ENCODE assay signal across 8 cellular contexts in the genomic region with DNA sequence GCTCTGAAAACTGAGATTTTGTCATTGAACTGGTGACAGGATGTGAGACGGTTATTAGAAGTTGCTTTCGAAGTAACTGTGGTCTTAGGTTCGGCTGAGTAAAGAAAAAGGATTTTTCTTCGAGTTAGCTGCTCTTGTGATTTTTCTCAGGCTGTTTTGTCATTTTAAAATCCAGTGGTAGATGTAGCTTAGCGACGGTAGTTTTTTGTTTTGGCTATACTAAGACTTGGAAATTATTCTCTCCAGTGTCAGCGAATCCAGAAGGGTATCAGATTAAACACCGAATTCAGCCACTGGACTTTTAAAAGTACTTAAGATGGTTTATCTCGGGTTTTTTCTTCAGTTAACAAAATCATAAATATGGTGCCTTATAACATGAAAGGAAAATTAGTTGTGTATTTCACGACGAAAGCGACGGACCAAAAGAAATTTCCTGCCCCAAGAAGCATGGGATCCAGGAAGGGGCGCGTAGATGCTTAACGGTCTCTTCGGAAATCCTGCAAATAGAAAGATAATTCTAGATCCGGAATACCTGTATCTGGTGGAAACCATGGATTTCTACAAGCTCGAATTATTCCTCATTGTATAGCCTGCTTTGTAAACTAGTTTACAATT. TPM values are rescaled to one million over a fixed set of nuclear protein-coding genes. Genes with fewer than 3 reads are reported as not detected.
A peak's percentile ranks its signal among the peaks of the same experiment; 100 is the strongest.
DNase-seq lines count a peak whose midpoint lies in the region; ATAC-seq and FAIRE-seq lines count a peak whose summit lies in the region.
"Had no signal": no experiment of that assay in that cellular context is flagged by ENCODE, and none has a peak within 500 bp of the region (broad histone marks: within the 10 kb centered on the region; RNA-seq: fewer than 3 reads in every experiment).

No MANE protein-coding gene starts in this region.

- H3K4me1 Mint-ChIP-seq in stimulated activated naive CD8-positive, alpha-beta T cell treated with anti-CD3 and anti-CD28 coated beads, Interleukin-15, amount 100 ng/mL, for 72 hours = peaks cover 45% of the 10 kb centered on the region

- H3K9me3 ChIP-seq in HUES48 (ENCODE audit: control insufficient read depth, insufficient read depth, low read length) (no peaks in the 10 kb centered on the region), iPS-18c (ENCODE audit: control insufficient read depth, insufficient read depth, low read length) (no peaks in the 10 kb centered on the region)

- no peak for ATAC-seq in activated naive CD4-positive, alpha-beta T cell treated with anti-CD3 and anti-CD28 coated beads, Interleukin-2, amount 50 U/mL, for 72 hours
- no peak for ATAC-seq in stimulated activated naive CD8-positive, alpha-beta T cell treated with anti-CD3 and anti-CD28 coated beads, Interleukin-15, amount 100 ng/mL, for 72 hours
- ATAC-seq in HG03565 (IDR thresholded peaks at IDR 0.05; ENCODE audit: unreplicated experiment) = no peak

- peak overlapping the region; percentile 95 for H3K27ac ChIP-seq in HUES48 (ENCODE audit: low read depth, low read length)

- H3K9me3 Mint-ChIP-seq in activated naive CD4-positive, alpha-beta T cell treated with anti-CD3 and anti-CD28 coated beads, Interleukin-2, amount 50 U/mL, for 72 hours = no peaks in the 10 kb centered on the region
- no peaks in the 10 kb centered on the region for H3K9me3 Mint-ChIP-seq in stimulated activated naive CD8-positive, alpha-beta T cell treated with anti-CD3 and anti-CD28 coated beads, Interleukin-15, amount 100 ng/mL, for 72 hours

- no peak for DNase-seq in activated naive CD4-positive, alpha-beta T cell treated with anti-CD3 and anti-CD28 coated beads, Interleukin-2, amount 50 U/mL, for 72 hours (ENCODE audit: low spot score in 2 of 2)
- no peak for DNase-seq in stimulated activated naive CD8-positive, alpha-beta T cell treated with anti-CD3 and anti-CD28 coated beads, Interleukin-15, amount 100 ng/mL, for 72 hours
- DNase-seq in frontal cortex (ENCODE audit: low spot score in 2 of 2) = no peak
- DNase-seq in GF-D8 (lab: John Stamatoyannopoulos, UW) = no peak

- H3K36me3 Mint-ChIP-seq in activated naive CD4-positive, alpha-beta T cell treated with anti-CD3 and anti-CD28 coated beads, Interleukin-2, amount 50 U/mL, for 72 hours = peaks cover 16 to 30% of the 10 kb centered on the region in 2 donors

- H3K36me3 ChIP-seq in HUES48 (ENCODE audit: control insufficient read depth, insufficient read depth, low read length) = peaks cover 44% of the 10 kb centered on the region

- peak overlapping the region; percentile 95; the same call in 1 of the 2 replicates for H3K9ac ChIP-seq in HUES48 (ENCODE audit: low read depth, low read length)

- H3K27me3 ChIP-seq in HUES48 (ENCODE audit: control insufficient read depth, insufficient read depth, low read length) = no peaks in the 10 kb centered on the region

- peak overlapping the region; percentile 56 to 95 for H3K27ac Mint-ChIP-seq in activated naive CD4-positive, alpha-beta T cell treated with anti-CD3 and anti-CD28 coated beads, Interleukin-2, amount 50 U/mL, for 72 hours
- H3K27ac Mint-ChIP-seq in stimulated activated naive CD8-positive, alpha-beta T cell treated with anti-CD3 and anti-CD28 coated beads, Interleukin-15, amount 100 ng/mL, for 72 hours = peak overlapping the region; percentile 82 to 88

- no peaks in the 10 kb centered on the region for H3K27me3 Mint-ChIP-seq in stimulated activated naive CD8-positive, alpha-beta T cell treated with anti-CD3 and anti-CD28 coated beads, Interleukin-15, amount 100 ng/mL, for 72 hours

- H3K4me3 ChIP-seq in HUES48 (ENCODE audit: low read depth, low read length) = peak overlapping the region; percentile 74
- peak overlapping the region; percentile 86 for H3K4me3 ChIP-seq in iPS-18c (ENCODE audit: insufficient read depth, low read depth, low read length)

- H3K4me3 Mint-ChIP-seq in stimulated activated naive CD8-positive, alpha-beta T cell treated with anti-CD3 and anti-CD28 coated beads, Interleukin-15, amount 100 ng/mL, for 72 hours = peak overlapping the region; percentile 88 to 90

- no peak for FAIRE-seq in frontal cortex (lab: Jason Lieb, UNC)
- FAIRE-seq: colon had no signal

- H3K4me1 ChIP-seq in HUES48 (ENCODE audit: control insufficient read depth, insufficient read depth, low read length) = peaks cover 16% of the 10 kb centered on the region

RNA-seq across cellular contexts. Expression of a gene that starts 1.2 kb away (rescaled TPM):
- 1 to 10 TPM; 2.6 to 3.5 TPM for total RNA-seq in activated naive CD4-positive, alpha-beta T cell treated with anti-CD3 and anti-CD28 coated beads, Interleukin-2, amount 50 U/mL, for 72 hours
- 10.2 TPM for total RNA-seq in frontal cortex

RNA-seq across cellular contexts. Expression of a gene that starts 27.2 kb away (rescaled TPM):
- total RNA-seq in activated naive CD4-positive, alpha-beta T cell treated with anti-CD3 and anti-CD28 coated beads, Interleukin-2, amount 50 U/mL, for 72 hours = 10 to 100 TPM in 1 of 2 donors, 1 to 10 TPM in 1; 8.1 to 15.5 TPM
- total RNA-seq in frontal cortex = 1.2 TPM

RNA-seq across cellular contexts. Expression of a gene that starts 56.5 kb away (rescaled TPM):
- not detected for total RNA-seq in activated naive CD4-positive, alpha-beta T cell treated with anti-CD3 and anti-CD28 coated beads, Interleukin-2, amount 50 U/mL, for 72 hours
- total RNA-seq in frontal cortex = 4.1 TPM
